Comparison of ENCODE assay signal across 14 cellular contexts in the genomic region with DNA sequence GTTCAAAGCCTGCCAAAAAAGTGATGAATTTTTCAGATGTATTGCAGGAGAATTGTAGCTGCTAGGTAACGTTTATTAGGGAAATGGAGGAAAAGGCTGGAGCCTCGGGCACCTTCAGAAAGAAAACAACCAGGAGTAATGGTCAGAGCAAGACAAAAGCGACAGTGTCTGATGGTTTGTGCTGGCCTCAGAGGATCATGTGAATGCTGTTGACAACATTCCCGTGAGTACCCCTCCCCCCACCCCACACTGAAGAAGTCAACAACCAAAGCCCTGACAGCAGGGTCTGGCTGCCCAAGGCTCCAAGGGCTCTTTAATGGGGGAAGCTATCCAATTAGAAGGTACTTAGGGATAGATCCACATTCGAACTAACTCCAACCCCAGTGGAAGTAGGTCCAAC.
DNase-seq lines count a peak whose midpoint lies in the region; ATAC-seq and TF ChIP-seq lines count a peak whose summit lies in the region.
"Had no signal": no experiment of that assay in that cellular context is flagged by ENCODE, and none has a peak within 500 bp of the region (broad histone marks: within the 10 kb centered on the region; RNA-seq: fewer than 3 reads in every experiment).

No MANE protein-coding gene starts in this region.

- intact Hi-C loops in ovary (cut with DNase I): no loop called here

- no peak for TF ChIP-seq EP300 in ovary (IDR thresholded peaks at IDR 0.05)

- no peaks in the 10 kb centered on the region for H3K27me3 ChIP-seq in SJCRH30
- no peaks in the 10 kb centered on the region for H3K27me3 ChIP-seq in ovary

- no peak for TF ChIP-seq CTCF in ovary (IDR thresholded peaks at IDR 0.05)

- peaks cover 12% of the 10 kb centered on the region for H3K4me1 ChIP-seq in SJCRH30
- H3K4me1 ChIP-seq in mesodermal cell (ENCODE audit: control insufficient read depth, insufficient read depth, low read length, poor library complexity, severe bottlenecking): peaks cover 10% of the 10 kb centered on the region
- no peaks in the 10 kb centered on the region for H3K4me1 ChIP-seq in ovary (ENCODE audit: insufficient read depth)

- H3K9me3 ChIP-seq in SJCRH30 (replicated peaks) (no peaks in the 10 kb centered on the region), mesodermal cell (ENCODE audit: control insufficient read depth, low read length) (no peaks in the 10 kb centered on the region), ovary (no peaks in the 10 kb centered on the region)

- H3K36me3 ChIP-seq in SJCRH30 (no peaks in the 10 kb centered on the region), mesodermal cell (ENCODE audit: control insufficient read depth, insufficient read depth, low read length) (no peaks in the 10 kb centered on the region), ovary (no peaks in the 10 kb centered on the region)

- peak in 1 of 2 experiments; percentile 18 for DNase-seq in SJCRH30
- DNase-seq in epidermal melanocyte (ENCODE audit: insufficient read length, low spot score): peak; percentile 24
- DNase-seq in ovary: no peak
- DNase-seq in KG1 (lab: John Stamatoyannopoulos, UW): no peak
- DNase-seq: activated T-cell treated with anti-CD3 and anti-CD28 coated beads for 4 hours; DMS153; naive thymus-derived CD8-positive, alpha-beta T cell; NCI-H1930; NCI-H510A treated with DMSO at 0.1 percent for 48 hours; OCI-M1 had no signal

- WGBS in mesodermal cell (ENCODE audit: insufficient coverage in 2 of 2), 2 experiments: 45 to 54% methylated on average over 2 to 3 of the region's 5 CpGs
- WGBS in ovary, 3 donors: 33 to 36% (median 35%) methylated on average over 5 of the region's 5 CpGs

- no peak for ATAC-seq in GM21528 (IDR thresholded peaks at IDR 0.05; ENCODE audit: low FRiP score, unreplicated experiment)
- ATAC-seq: naive thymus-derived CD8-positive, alpha-beta T cell had no signal

- H3K27ac ChIP-seq in SJCRH30 (peak overlapping the region; percentile 81), mesodermal cell (ENCODE audit: low read depth, low read length, severe bottlenecking) (peak overlapping the region; percentile 83), temporal lobe (ENCODE audit: low read depth, low read length) (peak overlapping the region; percentile 91), ovary (no peak overlapping the region)
- H3K27ac ChIP-seq: C4-2B had no signal

- no peak overlapping the region for H3K4me3 ChIP-seq in SJCRH30
- no peak overlapping the region for H3K4me3 ChIP-seq in mesodermal cell (ENCODE audit: extremely low read depth, insufficient read depth, low read length, poor library complexity, severe bottlenecking)
- no peak overlapping the region for H3K4me3 ChIP-seq in ovary

- TF ChIP-seq POLR2A in ovary (IDR thresholded peaks at IDR 0.05): no peak

Comparison
In these comparisons a context has a peak if more than half of its experiments do, and no peak if none do; other contexts are left out.
1. H3K27ac ChIP-seq: peak in SJCRH30 (single experiment), mesodermal cell (single experiment) and temporal lobe (single experiment); none in ovary (0 of 2).